Comparison of ENCODE assay signal across 22 cellular contexts in genomic region chr10:97222346-97222961, GRCh38. TPM values are rescaled to one million over a fixed set of nuclear protein-coding genes. Genes with fewer than 3 reads are reported as not detected.
A peak's percentile ranks its signal among the peaks of the same experiment; 100 is the strongest.
DNase-seq lines count a peak whose midpoint lies in the region; ATAC-seq and TF ChIP-seq lines count a peak whose summit lies in the region.
"Had no signal": no experiment of that assay in that cellular context is flagged by ENCODE, and none has a peak within 500 bp of the region (broad histone marks: within the 10 kb centered on the region; RNA-seq: fewer than 3 reads in every experiment).

No MANE protein-coding gene starts in this region.

- peaks cover 10% of the 10 kb centered on the region for H3K36me3 ChIP-seq in right atrium auricular region
- peaks cover 57% of the 10 kb centered on the region for H3K36me3 ChIP-seq in left ventricle myocardium inferior

- intact Hi-C loops in left ventricle myocardium inferior (cut with micrococcal nuclease), result no loop called here

- TF ChIP-seq CTCF in right atrium auricular region (IDR thresholded peaks at IDR 0.05) (no peak), left ventricle myocardium inferior (IDR thresholded peaks at IDR 0.05; ENCODE audit: borderline replicate concordance) (no peak), WTC11 (IDR thresholded peaks at IDR 0.05) (no peak)

- no peak overlapping the region for H3K4me3 Mint-ChIP-seq in WTC11
- H3K4me3 Mint-ChIP-seq: CD8-positive, alpha-beta T cell; naive thymus-derived CD8-positive, alpha-beta T cell; T-helper 2 cell treated with Interferon-gamma antibody and Interleukin-4, amounts not matched to agents 5 μg/mL and 100 μg/mL, for 36 hours had no signal

- no peak overlapping the region for H3K4me3 ChIP-seq in right atrium auricular region
- H3K4me3 ChIP-seq in left ventricle myocardium inferior, result no peak overlapping the region
- H3K4me3 ChIP-seq: lung had no signal

- H3K27ac ChIP-seq in right atrium auricular region (no peak overlapping the region), left ventricle myocardium inferior (replicated peaks) (no peak overlapping the region)
- H3K27ac ChIP-seq: foreskin keratinocyte had no signal

- H3K36me3 Mint-ChIP-seq in WTC11, result peaks cover 8% of the 10 kb centered on the region; the same call in 1 of the 2 replicates

- H3K4me1 ChIP-seq in right atrium auricular region (no peaks in the 10 kb centered on the region), left ventricle myocardium inferior (no peaks in the 10 kb centered on the region)
- H3K4me1 ChIP-seq: foreskin keratinocyte had no signal

- H3K27ac Mint-ChIP-seq in WTC11, result no peak overlapping the region
- H3K27ac Mint-ChIP-seq: CD8-positive, alpha-beta T cell; naive thymus-derived CD8-positive, alpha-beta T cell; T-helper 2 cell treated with Interferon-gamma antibody and Interleukin-4, amounts not matched to agents 5 μg/mL and 100 μg/mL, for 36 hours had no signal

- H3K27me3 ChIP-seq in right atrium auricular region (no peaks in the 10 kb centered on the region), left ventricle myocardium inferior (ENCODE audit: low read depth) (no peaks in the 10 kb centered on the region)
- H3K27me3 ChIP-seq: foreskin keratinocyte had no signal

- H3K9me3 ChIP-seq in right atrium auricular region, result no peaks in the 10 kb centered on the region
- no peaks in the 10 kb centered on the region for H3K9me3 ChIP-seq in left ventricle myocardium inferior (replicated peaks)

- H3K9me3 Mint-ChIP-seq in WTC11, result no peaks in the 10 kb centered on the region
- H3K9me3 Mint-ChIP-seq: CD8-positive, alpha-beta T cell; naive thymus-derived CD8-positive, alpha-beta T cell; T-helper 2 cell treated with Interferon-gamma antibody and Interleukin-4, amounts not matched to agents 5 μg/mL and 100 μg/mL, for 36 hours had no signal

- POLR2A ChIA-PET in WTC11 (lab: Charles Lee), result no interaction called here

- H3K27me3 Mint-ChIP-seq in WTC11 (ENCODE audit: low read depth), result no peaks in the 10 kb centered on the region
- H3K27me3 Mint-ChIP-seq: naive thymus-derived CD8-positive, alpha-beta T cell had no signal

- peak; percentile 99 for ATAC-seq in WTC11
- ATAC-seq in HG03520 (IDR thresholded peaks at IDR 0.05; ENCODE audit: unreplicated experiment), result no peak
- no peak for ATAC-seq in GM18517 (IDR thresholded peaks at IDR 0.05; ENCODE audit: unreplicated experiment)
- ATAC-seq: CD8-positive, alpha-beta T cell; foreskin keratinocyte; HCT116; naive thymus-derived CD8-positive, alpha-beta T cell had no signal

- peaks cover 9% of the 10 kb centered on the region for H3K4me1 Mint-ChIP-seq in WTC11

- DNase-seq in right atrium auricular region (ENCODE audit: low spot score) (peak; percentile 11), left ventricle myocardium inferior (no peak), WTC11 (ENCODE audit: low spot score) (peak; percentile 54), islet precursor cell (peak; percentile 90), T-helper 1 cell (no peak)
- no peak for DNase-seq in stimulated activated CD4-positive, alpha-beta T cell treated with anti-CD3 and anti-CD28 coated beads, Interleukin-4, amount 100 ng/mL, for 24 hours
- DNase-seq: ACHN; activated CD4-positive, CD25-positive, alpha-beta regulatory T cell treated with anti-CD3 and anti-CD28 coated beads, Interleukin-2, amount 50 U/mL, for 72 hours; activated naive CD4-positive, alpha-beta T cell treated with Interleukin-2 at 50 U/mL for 16 hours; aorta; CD8-positive, alpha-beta T cell; foreskin keratinocyte; naive thymus-derived CD8-positive, alpha-beta T cell; NCI-H2107; SHP77 treated with DMSO at 0.1 percent for 48 hours; stimulated activated CD4-positive, alpha-beta T cell treated with anti-CD3 and anti-CD28 coated beads, Interleukin-15, amount 100 ng/mL, for 24 hours had no signal

- CTCF ChIA-PET in WTC11 (lab: Charles Lee), result interaction anchor here (0.6 to 5.5 kb wide), 9 partner anchors 12 to 197 kb away, joined by 3 to 32 read pairs (median 7); no protein-coding TSS in a partner anchor

TF ChIP-seq in WTC11, 78 proteins besides CTCF, POLR2A, EP300 and RAD21:
- TF ChIP-seq TP53 (CRISPR knock-in tag; IDR thresholded peaks at IDR 0.05) (no peak), GTF2I (CRISPR knock-in tag; conservative IDR thresholded peaks at IDR 0.05) (no peak), E2F1 (CRISPR knock-in tag; IDR thresholded peaks at IDR 0.05) (no peak), NFYB (CRISPR knock-in tag; conservative IDR thresholded peaks at IDR 0.05; ENCODE audit: low read depth) (no peak), ZNF232 (CRISPR knock-in tag; IDR thresholded peaks at IDR 0.05) (no peak), MYBL2 (CRISPR knock-in tag; IDR thresholded peaks at IDR 0.05) (no peak)

RNA-seq across cellular contexts. Expression of gene SLIT1, which starts 36.7 kb away (rescaled TPM):
- not detected for total RNA-seq in right atrium auricular region
- 0.08 TPM for total RNA-seq in left ventricle myocardium inferior
- total RNA-seq in WTC11 (2021), result 1.1 to 1.6 TPM (median 1.4 TPM) in 3 replicates
- total RNA-seq: chondrocyte, foreskin keratinocyte had no signal

Comparison
In these comparisons a context has a peak if more than half of its experiments do, and no peak if none do; other contexts are left out.
1. DNase-seq: peak in right atrium auricular region (single experiment), WTC11 (single experiment) and islet precursor cell (single experiment); none in left ventricle myocardium inferior (single experiment), T-helper 1 cell (0 of 5) and stimulated activated CD4-positive, alpha-beta T cell treated with anti-CD3 and anti-CD28 coated beads, Interleukin-4, amount 100 ng/mL, for 24 hours (single experiment).